8 cellular contexts compared by ENCODE assay signal in the genomic region with DNA sequence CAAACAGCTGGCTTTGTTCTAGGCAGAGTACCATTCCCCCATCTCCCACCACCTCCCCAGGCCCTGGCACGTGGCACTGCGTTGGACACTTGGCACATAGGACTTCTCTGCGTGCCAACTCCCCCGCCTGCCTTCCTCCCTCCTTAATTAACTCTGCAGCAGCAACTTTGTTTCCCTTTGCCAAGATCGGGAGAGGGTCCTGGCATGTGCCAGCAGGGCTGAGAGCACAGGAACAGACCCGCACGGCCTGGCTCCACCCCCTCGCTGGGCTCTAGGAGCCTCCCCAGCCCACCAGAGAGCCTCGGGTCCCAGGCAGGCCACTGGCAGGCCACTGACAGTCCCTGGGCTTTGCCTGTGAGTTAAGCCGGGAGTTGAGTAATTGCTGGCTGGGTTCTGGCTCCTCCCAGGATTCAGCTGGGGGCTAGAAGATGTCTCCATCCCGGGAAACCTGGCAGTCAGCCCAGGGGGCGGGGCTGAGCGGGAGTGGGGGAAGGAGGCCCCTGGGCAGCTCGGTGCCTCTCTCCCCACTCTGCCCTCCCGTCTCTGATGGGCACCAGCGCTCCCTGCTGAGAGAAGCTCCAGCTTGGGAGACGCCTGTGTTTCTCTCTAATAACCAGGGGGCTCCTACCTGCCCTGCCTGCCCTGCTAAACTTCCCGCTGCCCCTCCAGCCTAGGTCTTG.
DNase-seq lines count a peak whose midpoint lies in the region; ATAC-seq and TF ChIP-seq lines count a peak whose summit lies in the region.

No MANE protein-coding gene starts in this region.

- H3K27ac Mint-ChIP-seq in activated naive CD4-positive, alpha-beta T cell treated with anti-CD3 and anti-CD28 coated beads, Interleukin-2, amount 10 ng/mL, durations not matched to agents 7 days and 5 days, result no peak overlapping the region

- no peak overlapping the region for H3K4me3 Mint-ChIP-seq in activated naive CD4-positive, alpha-beta T cell treated with anti-CD3 and anti-CD28 coated beads, Interleukin-2, amount 10 ng/mL, durations not matched to agents 7 days and 5 days

- peaks cover 7 to 14% (median 11%) of the 10 kb centered on the region in 10 experiments; a peak in 18 of 20 replicates for H3K4me1 ChIP-seq in BLaER1 treated with 17β-estradiol and CSF1 and Interleukin-3, amounts not matched to agents 10 nM and 100 nM
- H3K4me1 ChIP-seq in psoas muscle, result peaks cover 16% of the 10 kb centered on the region

- no peaks in the 10 kb centered on the region for H3K27me3 ChIP-seq in BLaER1 treated with 17β-estradiol and CSF1 and Interleukin-3, amounts not matched to agents 10 nM and 100 nM
- peaks cover 0 to 23% (median 10%) of the 10 kb centered on the region in 3 donors for H3K27me3 ChIP-seq in psoas muscle (ENCODE audit: insufficient read depth in 3 of 3, low read length in 2 of 3)

- CTCF ChIA-PET in activated naive CD4-positive, alpha-beta T cell treated with anti-CD3 and anti-CD28 coated beads, Interleukin-2, amount 10 ng/mL, durations not matched to agents 7 days and 5 days (lab: Charles Lee), result no interaction called here

- ATAC-seq in psoas muscle (peak; percentile 47 to 76 (median 69)), HG02981 (IDR thresholded peaks at IDR 0.05; ENCODE audit: unreplicated experiment) (no peak), HG02642 (IDR thresholded peaks at IDR 0.05; ENCODE audit: poor library complexity, unreplicated experiment) (no peak)

- H3K36me3 ChIP-seq in BLaER1 treated with 17β-estradiol and CSF1 and Interleukin-3, amounts not matched to agents 10 nM and 100 nM, result no peaks in the 10 kb centered on the region; a peak in 1 of 22 replicates
- H3K36me3 ChIP-seq in psoas muscle (ENCODE audit: insufficient read depth in 1 of 2, low read depth in 1 of 2), result no peaks in the 10 kb centered on the region

- H3K27ac ChIP-seq in BLaER1 treated with 17β-estradiol and CSF1 and Interleukin-3, amounts not matched to agents 10 nM and 100 nM, result no peak overlapping the region
- H3K27ac ChIP-seq in psoas muscle, result peak overlapping the region; percentile 9

- TF ChIP-seq CTCF in psoas muscle (IDR thresholded peaks at IDR 0.05), result no peak

- 2 to 10% (median 9%) methylated on average over 17 to 18 of the region's 18 CpGs for WGBS in psoas muscle, 3 donors

- peak overlapping the region in 10 of 11 experiments; percentile 23 to 56 (median 47); a peak in 18 of 22 replicates for H3K4me2 ChIP-seq in BLaER1 treated with 17β-estradiol and CSF1 and Interleukin-3, amounts not matched to agents 10 nM and 100 nM

- H3K4me1 Mint-ChIP-seq in activated naive CD4-positive, alpha-beta T cell treated with anti-CD3 and anti-CD28 coated beads, Interleukin-2, amount 10 ng/mL, durations not matched to agents 7 days and 5 days, result no peaks in the 10 kb centered on the region

- H3K36me3 Mint-ChIP-seq in activated naive CD4-positive, alpha-beta T cell treated with anti-CD3 and anti-CD28 coated beads, Interleukin-2, amount 10 ng/mL, durations not matched to agents 7 days and 5 days, result peaks cover 3% of the 10 kb centered on the region

- no peak overlapping the region for H3K9ac ChIP-seq in BLaER1 treated with 17β-estradiol and CSF1 and Interleukin-3, amounts not matched to agents 10 nM and 100 nM

- H3K27me3 Mint-ChIP-seq in activated naive CD4-positive, alpha-beta T cell treated with anti-CD3 and anti-CD28 coated beads, Interleukin-2, amount 10 ng/mL, durations not matched to agents 7 days and 5 days, result peaks cover 76% of the 10 kb centered on the region

- intact Hi-C loops in head of caudate nucleus (cut with DNase I), result loop anchor here (5.0 kb wide), 1 partner anchor 228 kb away; no protein-coding TSS in a partner anchor
- intact Hi-C loops in psoas muscle (cut with DNase I), result no loop called here

- no peaks in the 10 kb centered on the region for H4K20me1 ChIP-seq in BLaER1 treated with 17β-estradiol and CSF1 and Interleukin-3, amounts not matched to agents 10 nM and 100 nM

- H3K9me3 Mint-ChIP-seq in activated naive CD4-positive, alpha-beta T cell treated with anti-CD3 and anti-CD28 coated beads, Interleukin-2, amount 10 ng/mL, durations not matched to agents 7 days and 5 days, result peaks cover 19% of the 10 kb centered on the region

- DNase-seq in NCI-H1105 treated with DMSO at 0.1 percent for 48 hours (lab: John Stamatoyannopoulos, UW) (peak; percentile 96), UCSD-AML1 (lab: John Stamatoyannopoulos, UW; ENCODE audit: unreplicated experiment) (peak; percentile 20), head of caudate nucleus (peak; percentile 78 to 98 (median 93)), psoas muscle (peak; percentile 92 to 93)
- DNase-seq in activated naive CD4-positive, alpha-beta T cell treated with anti-CD3 and anti-CD28 coated beads, Interleukin-2, amount 10 ng/mL, durations not matched to agents 7 days and 5 days, result no peak

- H3K4me3 ChIP-seq in BLaER1 treated with 17β-estradiol and CSF1 and Interleukin-3, amounts not matched to agents 10 nM and 100 nM, result no peak overlapping the region
- H3K4me3 ChIP-seq in psoas muscle, result no peak overlapping the region

- H3K9me3 ChIP-seq in BLaER1 treated with 17β-estradiol and CSF1 and Interleukin-3, amounts not matched to agents 10 nM and 100 nM (replicated peaks in 1 of 11), result peaks cover 31 to 46% (median 39%) of the 10 kb centered on the region in 11 experiments
- peaks cover 6% of the 10 kb centered on the region for H3K9me3 ChIP-seq in psoas muscle

Comparison
In these comparisons a context has a peak if more than half of its experiments do, and no peak if none do; other contexts are left out.
1. ATAC-seq: peak in psoas muscle (4 of 4); none in HG02981 (single experiment) and HG02642 (single experiment).